Comparison of ENCODE assay signal across 9 cellular contexts in the genomic region with DNA sequence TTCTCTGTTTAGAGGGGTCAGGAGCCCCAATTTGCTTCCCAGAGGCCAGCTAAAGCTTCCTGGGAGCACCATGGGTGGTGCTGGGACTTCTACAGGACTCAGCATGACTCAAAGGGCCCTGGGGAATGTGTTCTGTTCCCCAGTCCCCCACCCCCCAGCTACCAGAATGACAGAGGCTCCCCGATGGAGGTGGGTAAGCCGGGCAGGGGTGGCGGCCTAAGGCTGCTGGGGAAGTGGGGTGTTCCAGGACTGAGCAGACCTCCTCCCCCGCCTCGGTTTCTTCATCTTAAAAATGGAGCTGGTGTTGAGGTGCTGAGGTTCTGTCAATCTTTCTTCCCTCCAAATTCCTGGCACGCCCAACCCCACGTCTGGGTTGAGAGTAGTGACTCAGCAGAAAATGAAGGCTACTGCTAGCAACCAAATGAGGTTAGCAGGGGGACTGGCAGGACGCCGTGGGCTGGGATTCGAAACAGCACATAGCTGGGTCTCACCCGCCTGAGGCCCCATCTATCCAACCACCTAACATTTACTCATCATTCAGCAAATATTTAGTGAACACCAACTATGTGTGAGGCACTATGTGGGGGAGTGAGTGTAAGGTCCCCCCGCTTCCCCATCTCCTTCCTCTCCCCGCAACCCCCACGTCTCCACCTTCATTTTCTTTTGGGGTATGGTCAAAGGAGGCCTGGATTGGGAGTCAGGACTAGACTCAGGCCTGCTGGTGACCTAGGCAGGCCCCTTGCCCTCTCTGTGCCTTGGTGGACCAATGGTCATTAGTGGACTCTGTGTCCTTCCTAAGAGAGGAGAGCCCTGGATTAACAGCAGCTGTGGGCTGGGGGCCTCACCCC. TPM values are rescaled to one million over a fixed set of nuclear protein-coding genes. Genes with fewer than 3 reads are reported as not detected.
A peak's percentile ranks its signal among the peaks of the same experiment; 100 is the strongest.
DNase-seq lines count a peak whose midpoint lies in the region; ATAC-seq, FAIRE-seq and TF ChIP-seq lines count a peak whose summit lies in the region.
"Had no signal": no experiment of that assay in that cellular context is flagged by ENCODE, and none has a peak within 500 bp of the region (broad histone marks: within the 10 kb centered on the region; RNA-seq: fewer than 3 reads in every experiment).

No MANE protein-coding gene starts in this region.

- H3K79me2 ChIP-seq in PC-3 (ENCODE audit: low read length) (no peaks in the 10 kb centered on the region), endothelial cell of umbilical vein (ENCODE audit: control insufficient read depth, insufficient read depth, low read length) (no peaks in the 10 kb centered on the region)

- ATAC-seq in PC-3 (peak; percentile 62), HG03108 (IDR thresholded peaks at IDR 0.05; ENCODE audit: unreplicated experiment) (no peak)

- H3K36me3 ChIP-seq in PC-3 (ENCODE audit: low read depth, low read length) (no peaks in the 10 kb centered on the region), endothelial cell of umbilical vein (ENCODE audit: control insufficient read depth in 2 of 2, extremely low read depth in 1 of 2, insufficient read depth in 2 of 2, low read length in 2 of 2) (no peaks in the 10 kb centered on the region)

- no peaks in the 10 kb centered on the region for H3K27me3 ChIP-seq in PC-3 (ENCODE audit: low read length)
- H3K27me3 ChIP-seq in endothelial cell of umbilical vein (ENCODE audit: control insufficient read depth in 2 of 2, insufficient read depth in 2 of 2, low read length in 2 of 2) = no peaks in the 10 kb centered on the region

- H3K9me3 ChIP-seq in PC-3 (ENCODE audit: low read length) (no peaks in the 10 kb centered on the region), endothelial cell of umbilical vein (replicated peaks; ENCODE audit: control insufficient read depth, insufficient read depth, low read length) (no peaks in the 10 kb centered on the region)

- peaks cover 56% of the 10 kb centered on the region for H3K4me1 Mint-ChIP-seq in nephron progenitor cell

- BruUV-seq in PC-3 (replicated peaks; lab: Mats Ljungman, UMichigan) (no TSS peak), endothelial cell of umbilical vein (replicated peaks; lab: Mats Ljungman, UMichigan) (no TSS peak)

- dilution Hi-C loops in endothelial cell of umbilical vein (cut with MboI; ENCODE audit: extremely low pct_ligation_motif_present, low sequenced_read_pairs) = no loop called here

- peak; percentile 65 for DNase-seq in DMS 273 (lab: John Stamatoyannopoulos, UW; ENCODE audit: unreplicated experiment)
- DNase-seq in DMS 273 treated with DMSO at 0.1 percent for 48 hours (lab: John Stamatoyannopoulos, UW) = no peak
- DNase-seq in PC-3 = peak; percentile 80
- DNase-seq in endothelial cell of umbilical vein (ENCODE audit: low read depth, low spot score) = no peak
- no peak for DNase-seq in nephron progenitor cell
- no peak for DNase-seq in GF-D8 (lab: John Stamatoyannopoulos, UW)
- no peak for DNase-seq in NCI-H1436 (lab: John Stamatoyannopoulos, UW)
- DNase-seq: activated B cell treated with CpG ODN at 0.5 μM for 24 hours had no signal

- H3K9me2 ChIP-seq in PC-3 (replicated peaks; ENCODE audit: low read length) = no peaks in the 10 kb centered on the region

- H3K4me1 ChIP-seq in PC-3 (ENCODE audit: insufficient read depth, low read length) (peaks cover 22% of the 10 kb centered on the region), endothelial cell of umbilical vein (ENCODE audit: control insufficient read depth, extremely low read depth, insufficient read depth, low read length) (peaks cover 2% of the 10 kb centered on the region)

- H3K4me3 ChIP-seq in PC-3 (ENCODE audit: low read length) (no peak overlapping the region), endothelial cell of umbilical vein (replicated peaks in 1 of 3; ENCODE audit: insufficient read depth in 1 of 3, low read depth in 1 of 3, low read length in 3 of 3) (no peak overlapping the region)

- POLR2A ChIA-PET in PC-3 (lab: Charles Lee; ENCODE audit: unreplicated experiment) = no interaction called here
- POLR2A ChIA-PET in endothelial cell of umbilical vein (lab: Charles Lee) = interaction anchor here (1.1 kb wide), 1 partner anchor 75 kb away, joined by 3 read pairs; no protein-coding TSS in a partner anchor

- H3K9me1 ChIP-seq in endothelial cell of umbilical vein (replicated peaks; ENCODE audit: control insufficient read depth, extremely low read depth, insufficient read depth, low read length) = no peaks in the 10 kb centered on the region

- no peaks in the 10 kb centered on the region for H3F3A ChIP-seq in PC-3 (ENCODE audit: low read length, unreplicated experiment)

- peak; percentile 52 for FAIRE-seq in endothelial cell of umbilical vein (lab: Jason Lieb, UNC)

- H4K20me1 ChIP-seq in PC-3 (ENCODE audit: low read length) (no peaks in the 10 kb centered on the region), endothelial cell of umbilical vein (replicated peaks; ENCODE audit: control insufficient read depth, extremely low read depth, insufficient read depth, low read length) (no peaks in the 10 kb centered on the region)

- H3K9ac ChIP-seq in PC-3 (ENCODE audit: low read length) (peak overlapping the region; percentile 37), endothelial cell of umbilical vein (replicated peaks; ENCODE audit: extremely low read depth, insufficient read depth, low read length) (no peak overlapping the region)

- intact Hi-C loops in PC-3 (cut with micrococcal nuclease) = no loop called here
- intact Hi-C loops in endothelial cell of umbilical vein (cut with micrococcal nuclease) = no loop called here

- H3K4me2 ChIP-seq in PC-3 (ENCODE audit: low read length) (peak overlapping the region; percentile 28), endothelial cell of umbilical vein (ENCODE audit: insufficient read depth, low read length) (no peak overlapping the region)

- TF ChIP-seq POLR2A in endothelial cell of umbilical vein (IDR thresholded peaks at IDR 0.05; ENCODE audit: low read depth, low read length) = no peak

- H3K27ac ChIP-seq in PC-3 (ENCODE audit: low read length) (peak overlapping the region; percentile 74), endothelial cell of umbilical vein (ENCODE audit: insufficient read depth, low read depth, low read length) (no peak overlapping the region)

- peaks cover 6% of the 10 kb centered on the region for H3K36me3 Mint-ChIP-seq in nephron progenitor cell (ENCODE audit: low read depth)

- H2AFZ ChIP-seq in PC-3 (ENCODE audit: low read length) = peak overlapping the region; percentile 68
- peak overlapping the region; percentile 9 for H2AFZ ChIP-seq in endothelial cell of umbilical vein (ENCODE audit: low read depth, low read length)

- peaks cover 7% of the 10 kb centered on the region for H3K9me3 Mint-ChIP-seq in nephron progenitor cell

- peak overlapping the region; percentile 81 for H3K27ac Mint-ChIP-seq in nephron progenitor cell
- H3K27ac Mint-ChIP-seq: activated B cell treated with CpG ODN at 0.5 μM for 24 hours had no signal

- TF ChIP-seq CTCF in PC-3 (conservative IDR thresholded peaks at IDR 0.05; ENCODE audit: low read depth, low read length) = no peak
- TF ChIP-seq CTCF in endothelial cell of umbilical vein (IDR thresholded peaks at IDR 0.05; ENCODE audit: extremely low read depth in 1 of 2, insufficient read depth in 1 of 2, low read depth in 1 of 2, low read length in 2 of 2) = no peak
- TF ChIP-seq CTCF in nephron progenitor cell (IDR thresholded peaks at IDR 0.05) = no peak

- CTCF ChIA-PET in PC-3 (lab: Charles Lee) (no interaction called here), endothelial cell of umbilical vein (lab: Charles Lee) (interaction anchor here (0.6 to 2.7 kb wide), 6 partner anchors 36 to 439 kb away, joined by 3 to 12 read pairs (median 3); no protein-coding TSS in a partner anchor)

- H3K27me3 Mint-ChIP-seq in nephron progenitor cell (ENCODE audit: low read depth, poor library complexity) = peaks cover 7% of the 10 kb centered on the region

- peak overlapping the region; percentile 60 for H3K4me3 Mint-ChIP-seq in nephron progenitor cell
- H3K4me3 Mint-ChIP-seq: activated B cell treated with CpG ODN at 0.5 μM for 24 hours had no signal

TF ChIP-seq in endothelial cell of umbilical vein, 7 proteins besides CTCF, POLR2A, EP300 and RAD21:
- TF ChIP-seq EZH2 (IDR thresholded peaks at IDR 0.05; ENCODE audit: borderline replicate concordance, low read depth, low read length, severe bottlenecking) (no peak), MYC (IDR thresholded peaks at IDR 0.05; ENCODE audit: low read depth, low read length) (no peak)

RNA-seq across cellular contexts. Expression of gene C9orf50, which starts 50.2 kb away (rescaled TPM):
- total RNA-seq in PC-3 (2014; rRNA removed) = not detected in 2 replicates
- not detected in 2 replicates for total RNA-seq in endothelial cell of umbilical vein
- polyA plus RNA-seq in endothelial cell of umbilical vein = 0.05 TPM in 1 of 2 replicates, not detected in the other
- not detected in 2 replicates for polyA plus RNA-seq in endothelial cell of umbilical vein (2011; cell fraction: cytosol; rRNA removed)
- not detected in 2 replicates for polyA plus RNA-seq in endothelial cell of umbilical vein (2011; cell fraction: nucleus; rRNA removed)
- polyA plus RNA-seq in endothelial cell of umbilical vein (2012) = not detected in 2 replicates
- polyA minus RNA-seq in endothelial cell of umbilical vein = not detected in 2 replicates
- polyA minus RNA-seq in endothelial cell of umbilical vein (2011; cell fraction: cytosol; rRNA and poly(A)+ RNA removed) = not detected
- not detected in 2 replicates for polyA minus RNA-seq in endothelial cell of umbilical vein (2011; cell fraction: nucleus; rRNA and poly(A)+ RNA removed)
- total RNA-seq: activated B cell treated with CpG ODN at 0.5 μM for 24 hours had no signal

RNA-seq across cellular contexts. Expression of gene NTMT1, which starts 55.3 kb away (rescaled TPM):
- total RNA-seq in PC-3 (2014; rRNA removed) = 50.2 and 60.6 TPM in 2 replicates
- 47.6 and 53.2 TPM in 2 replicates for total RNA-seq in endothelial cell of umbilical vein
- polyA plus RNA-seq in endothelial cell of umbilical vein = 51.1 and 58.3 TPM in 2 replicates
- polyA plus RNA-seq in endothelial cell of umbilical vein (2011; cell fraction: cytosol; rRNA removed) = 44.9 and 48.8 TPM in 2 replicates
- polyA plus RNA-seq in endothelial cell of umbilical vein (2011; cell fraction: nucleus; rRNA removed) = 28.6 and 32.3 TPM in 2 replicates
- polyA plus RNA-seq in endothelial cell of umbilical vein (2012) = 39.2 and 47.0 TPM in 2 replicates
- 15.9 and 22.1 TPM in 2 replicates for polyA minus RNA-seq in endothelial cell of umbilical vein
- 52.6 TPM for polyA minus RNA-seq in endothelial cell of umbilical vein (2011; cell fraction: cytosol; rRNA and poly(A)+ RNA removed)
- 12.2 and 14.1 TPM in 2 replicates for polyA minus RNA-seq in endothelial cell of umbilical vein (2011; cell fraction: nucleus; rRNA and poly(A)+ RNA removed)

Comparison
In these comparisons a context has a peak if more than half of its experiments do, and no peak if none do; other contexts are left out.
1. DNase-seq: peak in DMS 273 (single experiment) and PC-3 (single experiment); none in DMS 273 treated with DMSO at 0.1 percent for 48 hours (single experiment), endothelial cell of umbilical vein (single experiment), nephron progenitor cell (single experiment), GF-D8 (single experiment) and NCI-H1436 (single experiment).